In the genomic region with DNA sequence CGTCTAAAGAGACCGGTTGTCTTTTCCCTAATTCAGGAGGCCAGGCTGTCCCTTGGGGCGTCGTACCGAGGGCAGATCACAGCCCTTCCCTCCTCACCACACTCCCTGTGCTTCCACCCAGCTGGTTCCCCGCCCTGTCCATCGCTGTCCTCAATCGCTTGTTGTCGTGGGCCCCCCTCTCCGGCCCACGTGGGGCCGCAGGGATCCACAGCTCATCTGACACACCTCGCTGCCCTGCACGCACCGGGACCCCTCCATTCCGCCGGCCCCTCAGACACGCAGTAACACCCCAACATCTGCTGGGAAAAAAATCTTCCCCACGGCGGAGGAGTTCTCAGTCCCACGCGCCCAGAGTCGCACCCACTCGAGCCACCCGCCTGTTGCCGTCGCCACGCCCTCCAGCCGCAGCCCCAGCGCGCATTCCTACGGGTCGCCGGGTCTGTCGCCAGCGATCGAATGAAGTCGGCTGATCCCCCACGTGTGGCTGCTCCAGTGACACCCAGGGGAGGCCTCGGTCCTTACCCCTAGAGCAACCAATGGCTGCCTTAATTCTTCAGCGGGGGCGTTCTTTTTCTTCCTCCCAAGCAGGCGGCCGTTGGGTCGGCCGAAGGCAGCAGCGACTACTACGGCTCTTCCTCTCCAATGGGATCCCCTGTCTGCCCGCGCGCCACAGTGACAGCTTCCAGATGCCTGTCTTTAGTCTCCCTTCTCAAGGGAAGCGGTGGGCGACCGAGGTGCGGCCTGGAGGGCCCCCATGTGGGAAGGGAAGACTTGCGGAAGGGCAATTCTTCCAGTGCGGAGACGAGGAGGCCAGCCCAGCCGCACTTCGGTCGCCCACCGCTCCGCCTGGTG, we compare ENCODE assay signal across 8 cellular contexts. TPM values are rescaled to one million over a fixed set of nuclear protein-coding genes. Genes with fewer than 3 reads are reported as not detected.
DNase-seq lines count a peak whose midpoint lies in the region; ATAC-seq and TF ChIP-seq lines count a peak whose summit lies in the region.

No MANE protein-coding gene starts in this region.

- H3K9me3 ChIP-seq in ES-I3 (ENCODE audit: control insufficient read depth, insufficient read depth, low read length) (no peaks in the 10 kb centered on the region), right atrium auricular region (no peaks in the 10 kb centered on the region)

- H3K79me2 ChIP-seq in GM23338 (replicated peaks; ENCODE audit: insufficient read depth), result peaks cover 43% of the 10 kb centered on the region

- no peaks in the 10 kb centered on the region for H3F3A ChIP-seq in GM23338 (replicated peaks; ENCODE audit: low read depth)

- H3K4me1 ChIP-seq in ES-I3 (ENCODE audit: insufficient read depth, low read length) (peaks cover 6% of the 10 kb centered on the region; the same call in 1 of the 2 replicates), GM23338 (ENCODE audit: insufficient read depth) (peaks cover 28% of the 10 kb centered on the region), right atrium auricular region (peaks cover 0 to 31% of the 10 kb centered on the region in 2 donors), rectal smooth muscle tissue (ENCODE audit: control insufficient read depth, insufficient read depth, low read length) (peaks cover 7% of the 10 kb centered on the region)

- no peak overlapping the region for H3K27ac Mint-ChIP-seq in GM23338
- H3K27ac Mint-ChIP-seq in T-helper 1 cell treated with Interleukin-12 subunit alpha and Interleukin-12 subunit beta and Interleukin-4 antibody, amounts not matched to agents 30 μg/mL and 1 μg/mL, for 36 hours, result no peak overlapping the region

- peak overlapping the region; percentile 96 for H3K4me3 ChIP-seq in GM23338
- H3K4me3 ChIP-seq in LNCaP clone FGC (ENCODE audit: low read depth, low read length), result peak overlapping the region; percentile 92
- peak overlapping the region; percentile 54 to 84 for H3K4me3 ChIP-seq in right atrium auricular region
- H3K4me3 ChIP-seq in rectal smooth muscle tissue (ENCODE audit: low read length), result peak overlapping the region; percentile 94

- DNase-seq in GM23338 (ENCODE audit: low spot score), result peak; percentile 82
- no peak for DNase-seq in LNCaP clone FGC (ENCODE audit: low read depth)
- peak; percentile 70 for DNase-seq in amniotic epithelial cell (ENCODE audit: low read depth)
- DNase-seq in right atrium auricular region (ENCODE audit: low spot score), result peak; percentile 85
- DNase-seq in NCI-H2029 treated with DMSO at 0.1 percent for 48 hours (lab: John Stamatoyannopoulos, UW), result no peak

- H2AFZ ChIP-seq in GM23338, result peak overlapping the region; percentile 96

- H3K9me3 Mint-ChIP-seq in GM23338, result no peaks in the 10 kb centered on the region
- H3K9me3 Mint-ChIP-seq in T-helper 1 cell treated with Interleukin-12 subunit alpha and Interleukin-12 subunit beta and Interleukin-4 antibody, amounts not matched to agents 30 μg/mL and 1 μg/mL, for 36 hours, result no peaks in the 10 kb centered on the region

- H3K27ac ChIP-seq in GM23338 (ENCODE audit: low read depth) (no peak overlapping the region), right atrium auricular region (peak overlapping the region; percentile 88 to 91), rectal smooth muscle tissue (ENCODE audit: low read depth, low read length) (peak overlapping the region; percentile 88)

- peak overlapping the region; percentile 81 for H3K4me3 Mint-ChIP-seq in GM23338
- peak overlapping the region; percentile 81 for H3K4me3 Mint-ChIP-seq in T-helper 1 cell treated with Interleukin-12 subunit alpha and Interleukin-12 subunit beta and Interleukin-4 antibody, amounts not matched to agents 30 μg/mL and 1 μg/mL, for 36 hours

- peaks cover 4% of the 10 kb centered on the region; the same call in 1 of the 3 replicates for H3K36me3 Mint-ChIP-seq in GM23338 (ENCODE audit: low read depth)
- peaks cover 4% of the 10 kb centered on the region for H3K36me3 Mint-ChIP-seq in T-helper 1 cell treated with Interleukin-12 subunit alpha and Interleukin-12 subunit beta and Interleukin-4 antibody, amounts not matched to agents 30 μg/mL and 1 μg/mL, for 36 hours (ENCODE audit: low read depth)

- H3K27me3 Mint-ChIP-seq in GM23338 (ENCODE audit: insufficient read depth, low read depth, poor library complexity), result peaks cover 28% of the 10 kb centered on the region
- H3K27me3 Mint-ChIP-seq in T-helper 1 cell treated with Interleukin-12 subunit alpha and Interleukin-12 subunit beta and Interleukin-4 antibody, amounts not matched to agents 30 μg/mL and 1 μg/mL, for 36 hours (ENCODE audit: low read depth), result peaks cover 80% of the 10 kb centered on the region

- H3K27me3 ChIP-seq in GM23338 (ENCODE audit: insufficient read depth), result peaks cover 32% of the 10 kb centered on the region
- H3K27me3 ChIP-seq in right atrium auricular region, result no peaks in the 10 kb centered on the region
- H3K27me3 ChIP-seq in rectal smooth muscle tissue (ENCODE audit: control insufficient read depth, insufficient read depth, low read length), result no peaks in the 10 kb centered on the region

- peaks cover 14% of the 10 kb centered on the region; the same call in 1 of the 2 replicates for H4K20me1 ChIP-seq in GM23338 (replicated peaks; ENCODE audit: insufficient read depth)

- ATAC-seq in GM23338, result peak; percentile 50

- TF ChIP-seq CTCF in GM23338 (conservative IDR thresholded peaks at IDR 0.05; ENCODE audit: low read depth in 2 of 2), result peak in 1 of 2 experiments; percentile 24; a peak in 1 of 4 replicates
- no peak for TF ChIP-seq CTCF in LNCaP clone FGC (IDR thresholded peaks at IDR 0.05; ENCODE audit: control insufficient read depth, extremely low read depth, insufficient read depth)
- TF ChIP-seq CTCF in right atrium auricular region (IDR thresholded peaks at IDR 0.05), result peak in 1 of 2 donors; percentile 41

- peaks cover 31% of the 10 kb centered on the region for H3K4me1 Mint-ChIP-seq in GM23338
- peaks cover 10% of the 10 kb centered on the region for H3K4me1 Mint-ChIP-seq in T-helper 1 cell treated with Interleukin-12 subunit alpha and Interleukin-12 subunit beta and Interleukin-4 antibody, amounts not matched to agents 30 μg/mL and 1 μg/mL, for 36 hours (ENCODE audit: low read depth)

- no peaks in the 10 kb centered on the region for H3K9me2 ChIP-seq in GM23338 (ENCODE audit: insufficient read depth)

- H3K36me3 ChIP-seq in ES-I3 (ENCODE audit: insufficient read depth, low read length) (no peaks in the 10 kb centered on the region), GM23338 (ENCODE audit: insufficient read depth) (no peaks in the 10 kb centered on the region), right atrium auricular region (no peaks in the 10 kb centered on the region), rectal smooth muscle tissue (ENCODE audit: control insufficient read depth, insufficient read depth, low read length) (no peaks in the 10 kb centered on the region)

- H3K9ac ChIP-seq in ES-I3 (ENCODE audit: low read depth, low read length), result peak overlapping the region; percentile 93
- H3K9ac ChIP-seq in rectal smooth muscle tissue (ENCODE audit: low read length), result peak overlapping the region; percentile 50

- H3K4me2 ChIP-seq in GM23338, result peak overlapping the region; percentile 88

TF ChIP-seq in GM23338, 12 proteins besides CTCF, POLR2A, EP300 and RAD21:
- TF ChIP-seq REST (IDR thresholded peaks at IDR 0.05; ENCODE audit: unreplicated experiment), result no peak
- TF ChIP-seq EZH2 (IDR thresholded peaks at IDR 0.05; ENCODE audit: low read depth, unreplicated experiment), result peak; percentile 22
- TF ChIP-seq CREB1 (CRISPR knock-in tag; IDR thresholded peaks at IDR 0.05; ENCODE audit: low read depth), result no peak
- TF ChIP-seq EZH2phosphoT487 (IDR thresholded peaks at IDR 0.05; ENCODE audit: unreplicated experiment), result no peak

RNA-seq across cellular contexts. Expression of gene SEPTIN11, which starts 0.9 kb away (rescaled TPM):
- total RNA-seq in GM23338 (2014; rRNA removed; shearing (Covaris generic)), result 72.0 and 81.6 TPM in 2 replicates
- polyA plus RNA-seq in GM23338 (2016; fragmentation: Nextera tagmentation; extraction: Ambion mirVana), result 57.3 and 80.0 TPM in 2 replicates
- total RNA-seq in right atrium auricular region, result 10 to 100 TPM; 34.9 to 59.0 TPM

RNA-seq across cellular contexts. Expression of gene SOWAHB, which starts 50.7 kb away (rescaled TPM):
- 1.1 and 2.8 TPM in 2 replicates for total RNA-seq in GM23338 (2014; rRNA removed; shearing (Covaris generic))
- polyA plus RNA-seq in GM23338 (2016; fragmentation: Nextera tagmentation; extraction: Ambion mirVana), result 0.08 and 0.19 TPM in 2 replicates
- not detected for total RNA-seq in right atrium auricular region

Comparison
In these comparisons a context has a peak if more than half of its experiments do, and no peak if none do; other contexts are left out.
1. DNase-seq: peak in GM23338 (single experiment), amniotic epithelial cell (single experiment) and right atrium auricular region (single experiment); none in LNCaP clone FGC (single experiment) and NCI-H2029 treated with DMSO at 0.1 percent for 48 hours (single experiment).
2. Peak in every context shown above with its lines, with median percentiles within 50 percentile points of each other: H3K4me3 ChIP-seq.